9 cellular contexts compared by ENCODE assay signal in genomic region chr3:30966896-30967295, GRCh38.
"Had no signal": no experiment of that assay in that cellular context is flagged by ENCODE, and none has a peak within 500 bp of the region (broad histone marks: within the 10 kb centered on the region; RNA-seq: fewer than 3 reads in every experiment).

No MANE protein-coding gene starts in this region.

- H3K9ac ChIP-seq: GM23248 had no signal

- H3K36me3 ChIP-seq: HAP-1 had no signal

- H3K4me1 Mint-ChIP-seq: GM23338 had no signal

- H3K9me3 ChIP-seq: HAP-1 had no signal

- ATAC-seq: GM23338, HCT116 had no signal

- H3K27ac ChIP-seq: GM23248 had no signal

- H3K4me2 ChIP-seq: GM23338 had no signal

- H2AFZ ChIP-seq: GM23248, GM23338 had no signal

- DNase-seq: GM23248, GOT3, H7, H9, HCEC 1CT, HFFc6 had no signal

- H3K27ac Mint-ChIP-seq: GM23338, H9, HFFc6 had no signal

- H3K4me3 Mint-ChIP-seq: GM23338, H9, HFFc6 had no signal

- H3K4me1 ChIP-seq: HAP-1 had no signal

- H3K9me3 Mint-ChIP-seq: GM23338, H9, HFFc6 had no signal

- H3K4me3 ChIP-seq: GM23248, GM23338, HAP-1 had no signal
